Comparison of ENCODE assay signal across 30 cellular contexts in genomic region chr1:113125469-113125868, GRCh38.
"Had no signal": no experiment of that assay in that cellular context is flagged by ENCODE, and none has a peak within 500 bp of the region (broad histone marks: within the 10 kb centered on the region; RNA-seq: fewer than 3 reads in every experiment).

No MANE protein-coding gene starts in this region.

- H3K4me3 Mint-ChIP-seq: activated CD4-positive, alpha-beta T cell treated with anti-CD3 and anti-CD28 coated beads, Interleukin-2, amount 10 ng/mL, durations not matched to agents 24 days and 14 days; activated naive CD4-positive, alpha-beta T cell treated with anti-CD3 and anti-CD28 coated beads, Interleukin-2, amount 10 ng/mL, durations not matched to agents 7 days and 5 days; activated naive CD8-positive, alpha-beta T cell treated with anti-CD3 and anti-CD28 coated beads, Interleukin-2, amount 10 ng/mL, durations not matched to agents 7 days and 5 days; activated T-helper 1 cell treated with anti-CD3 and anti-CD28 coated beads, Interleukin-12 subunit alpha, Interleukin-12 subunit beta, Interleukin-2, Interleukin-4 antibody, amounts not matched to agents 30 ng/mL and 10 ng/mL and 1 ng/mL, durations not matched to agents 14 hours and 24 hours and 36 hours; central memory CD8-positive, alpha-beta T cell; IgD-negative memory B cell had no signal

- H3K4me3 ChIP-seq: ascending aorta, cardiac muscle cell, SJCRH30, SK-N-MC had no signal

- H3K4me1 Mint-ChIP-seq: activated naive CD4-positive, alpha-beta T cell treated with anti-CD3 and anti-CD28 coated beads, Interleukin-2, amount 10 ng/mL, durations not matched to agents 7 days and 5 days; central memory CD8-positive, alpha-beta T cell had no signal

- H3K27me3 Mint-ChIP-seq: activated CD4-positive, alpha-beta T cell treated with anti-CD3 and anti-CD28 coated beads, Interleukin-2, amount 10 ng/mL, durations not matched to agents 24 days and 14 days; activated naive CD4-positive, alpha-beta T cell treated with anti-CD3 and anti-CD28 coated beads, Interleukin-2, amount 10 ng/mL, durations not matched to agents 7 days and 5 days; activated naive CD8-positive, alpha-beta T cell treated with anti-CD3 and anti-CD28 coated beads, Interleukin-2, amount 10 ng/mL, durations not matched to agents 7 days and 5 days; central memory CD8-positive, alpha-beta T cell; IgD-negative memory B cell had no signal

- H3K27me3 ChIP-seq: ascending aorta, cardiac muscle cell, SJCRH30 had no signal

- ATAC-seq: Panc1 had no signal

- H3K4me1 ChIP-seq: ascending aorta, SJCRH30 had no signal

- H3K27ac Mint-ChIP-seq: activated CD4-positive, alpha-beta T cell treated with anti-CD3 and anti-CD28 coated beads, Interleukin-2, amount 10 ng/mL, durations not matched to agents 24 days and 14 days; activated naive CD4-positive, alpha-beta T cell treated with anti-CD3 and anti-CD28 coated beads, Interleukin-2, amount 10 ng/mL, durations not matched to agents 7 days and 5 days; activated naive CD8-positive, alpha-beta T cell treated with anti-CD3 and anti-CD28 coated beads, Interleukin-2, amount 10 ng/mL, durations not matched to agents 7 days and 5 days; activated T-helper 1 cell treated with anti-CD3 and anti-CD28 coated beads, Interleukin-12 subunit alpha, Interleukin-12 subunit beta, Interleukin-2, Interleukin-4 antibody, amounts not matched to agents 30 ng/mL and 10 ng/mL and 1 ng/mL, durations not matched to agents 14 hours and 24 hours and 36 hours had no signal

- H3K9me3 ChIP-seq: ascending aorta, SJCRH30 had no signal

- H3K9me3 Mint-ChIP-seq: activated CD4-positive, alpha-beta T cell treated with anti-CD3 and anti-CD28 coated beads, Interleukin-2, amount 10 ng/mL, durations not matched to agents 24 days and 14 days; activated naive CD4-positive, alpha-beta T cell treated with anti-CD3 and anti-CD28 coated beads, Interleukin-2, amount 10 ng/mL, durations not matched to agents 7 days and 5 days; activated naive CD8-positive, alpha-beta T cell treated with anti-CD3 and anti-CD28 coated beads, Interleukin-2, amount 10 ng/mL, durations not matched to agents 7 days and 5 days; activated T-helper 1 cell treated with anti-CD3 and anti-CD28 coated beads, Interleukin-12 subunit alpha, Interleukin-12 subunit beta, Interleukin-2, Interleukin-4 antibody, amounts not matched to agents 30 ng/mL and 10 ng/mL and 1 ng/mL, durations not matched to agents 14 hours and 24 hours and 36 hours; central memory CD8-positive, alpha-beta T cell; IgD-negative memory B cell had no signal

- H3K36me3 Mint-ChIP-seq: IgD-negative memory B cell had no signal

- DNase-seq: activated CD4-positive, alpha-beta T cell treated with anti-CD3 and anti-CD28 coated beads, Interleukin-2, amount 10 ng/mL, durations not matched to agents 24 days and 14 days; activated CD4-positive, alpha-beta T cell treated with anti-CD3 and anti-CD28 coated beads, Interleukin-2, amount 50 U/mL, for 4 hours; activated CD8-positive, alpha-beta memory T cell treated with anti-CD3 and anti-CD28 coated beads, Interleukin-2, amount 50 U/mL, for 4 hours; activated effector memory CD4-positive, alpha-beta T cell treated with Interleukin-2 at 50 U/mL for 16 hours; activated naive CD4-positive, alpha-beta T cell treated with anti-CD3 and anti-CD28 coated beads, Interleukin-2, amount 10 ng/mL, durations not matched to agents 7 days and 5 days; activated naive CD8-positive, alpha-beta T cell treated with anti-CD3 and anti-CD28 coated beads, Interleukin-2, amount 10 ng/mL, durations not matched to agents 7 days and 5 days; activated T-cell treated with anti-CD3 and anti-CD28 coated beads for 4 hours; amygdala; Karpas-422; KBM-7; NCI-H1105; NCI-H1417 treated with DMSO at 0.1 percent for 48 hours; NCI-H187 treated with DMSO at 0.1 percent for 48 hours; NCI-H2081; NCI-H2171 treated with DMSO at 0.1 percent for 48 hours; NCI-H2227 treated with DMSO at 0.1 percent for 48 hours; NCI-H446; NCI-H524; NCI-H69; SHP77; SJCRH30; T1000; WERI-Rb-1 had no signal

- H3K27ac ChIP-seq: ascending aorta, cardiac muscle cell, SJCRH30, SK-N-MC, WERI-Rb-1 had no signal
